In the genomic region with DNA sequence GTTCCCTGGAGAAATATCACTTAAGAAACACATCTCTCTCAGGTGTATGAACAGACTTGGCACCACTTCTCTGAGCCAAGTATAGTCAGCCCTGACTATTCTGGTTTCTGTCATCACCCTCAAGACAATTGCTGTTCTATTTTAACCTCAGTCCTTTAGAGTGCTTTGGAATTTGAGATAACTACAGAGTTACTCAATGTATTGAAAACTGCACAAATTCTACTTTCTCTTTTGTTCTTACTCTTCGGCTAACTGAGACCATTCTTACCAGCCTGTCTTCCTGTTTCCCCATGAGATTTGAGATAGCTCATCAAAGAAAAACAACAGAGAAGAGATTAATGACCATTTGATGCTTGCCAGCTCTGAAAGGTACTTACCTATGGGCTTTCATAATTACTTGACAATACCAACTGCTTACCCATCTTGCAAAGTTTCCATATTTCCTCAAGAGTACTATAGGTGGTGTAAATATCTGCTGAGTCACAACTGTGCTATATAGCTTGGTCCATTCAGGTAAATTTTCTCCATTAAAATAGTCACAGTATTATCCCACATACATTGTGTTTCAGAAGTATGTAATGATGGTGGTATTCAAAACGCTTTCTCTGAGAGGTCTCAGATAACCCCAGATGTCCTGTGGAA, we compare ENCODE assay signal across 17 cellular contexts.
DNase-seq lines count a peak whose midpoint lies in the region; ATAC-seq and TF ChIP-seq lines count a peak whose summit lies in the region.
"Had no signal": no experiment of that assay in that cellular context is flagged by ENCODE, and none has a peak within 500 bp of the region (broad histone marks: within the 10 kb centered on the region; RNA-seq: fewer than 3 reads in every experiment).

No MANE protein-coding gene starts in this region.

- H3K9me3 Mint-ChIP-seq in activated CD4-positive, alpha-beta memory T cell treated with anti-CD3 and anti-CD28 coated beads, Interleukin-2, amount 10 ng/mL, durations not matched to agents 7 days and 5 days, result no peaks in the 10 kb centered on the region
- H3K9me3 Mint-ChIP-seq: brain, type B pancreatic cell had no signal

- no peak overlapping the region for H3K4me3 Mint-ChIP-seq in activated CD4-positive, alpha-beta memory T cell treated with anti-CD3 and anti-CD28 coated beads, Interleukin-2, amount 10 ng/mL, durations not matched to agents 7 days and 5 days
- H3K4me3 Mint-ChIP-seq: activated T-cell treated with anti-CD3 and anti-CD28 coated beads, Interleukin-2, amount 50 U/mL, for 4 hours; brain; naive thymus-derived CD8-positive, alpha-beta T cell; type B pancreatic cell had no signal

- no peak overlapping the region for H3K4me3 ChIP-seq in fibroblast of pulmonary artery (replicated peaks; ENCODE audit: low read depth, low read length)
- H3K4me3 ChIP-seq: esophagus squamous epithelium had no signal

- no peaks in the 10 kb centered on the region for H3K4me1 Mint-ChIP-seq in activated CD4-positive, alpha-beta memory T cell treated with anti-CD3 and anti-CD28 coated beads, Interleukin-2, amount 10 ng/mL, durations not matched to agents 7 days and 5 days
- H3K4me1 Mint-ChIP-seq: naive thymus-derived CD8-positive, alpha-beta T cell had no signal

- no peaks in the 10 kb centered on the region for H3K36me3 Mint-ChIP-seq in activated CD4-positive, alpha-beta memory T cell treated with anti-CD3 and anti-CD28 coated beads, Interleukin-2, amount 10 ng/mL, durations not matched to agents 7 days and 5 days (ENCODE audit: low read depth)
- H3K36me3 Mint-ChIP-seq: brain, type B pancreatic cell had no signal

- no peak for TF ChIP-seq CTCF in fibroblast of pulmonary artery (IDR thresholded peaks at IDR 0.05; ENCODE audit: low read length, missing control alignments)

- CTCF ChIA-PET in activated CD4-positive, alpha-beta memory T cell treated with anti-CD3 and anti-CD28 coated beads, Interleukin-2, amount 10 ng/mL, durations not matched to agents 7 days and 5 days (lab: Charles Lee), result no interaction called here

- no peaks in the 10 kb centered on the region for H3K27me3 Mint-ChIP-seq in activated CD4-positive, alpha-beta memory T cell treated with anti-CD3 and anti-CD28 coated beads, Interleukin-2, amount 10 ng/mL, durations not matched to agents 7 days and 5 days
- H3K27me3 Mint-ChIP-seq: naive thymus-derived CD8-positive, alpha-beta T cell had no signal

- DNase-seq in fibroblast of pulmonary artery (ENCODE audit: low read depth), result peak; percentile 17
- no peak for DNase-seq in substantia nigra (lab: John Stamatoyannopoulos, UW)
- no peak for DNase-seq in hepatic stellate cell (ENCODE audit: low spot score)
- DNase-seq in stimulated activated CD4-positive, alpha-beta T cell treated with anti-CD3 and anti-CD28 coated beads, Interleukin-4, amount 100 ng/mL, for 4 hours, result no peak
- DNase-seq in activated CD4-positive, alpha-beta memory T cell treated with anti-CD3 and anti-CD28 coated beads, Interleukin-2, amount 10 ng/mL, durations not matched to agents 7 days and 5 days, result no peak
- DNase-seq: activated T-cell treated with anti-CD3 and anti-CD28 coated beads, Interleukin-2, amount 50 U/mL, for 4 hours; AML-193; esophagus squamous epithelium; naive thymus-derived CD8-positive, alpha-beta T cell; NCI-H446; SHP77 treated with DMSO at 0.1 percent for 48 hours had no signal

- H3K27ac Mint-ChIP-seq in activated CD4-positive, alpha-beta memory T cell treated with anti-CD3 and anti-CD28 coated beads, Interleukin-2, amount 10 ng/mL, durations not matched to agents 7 days and 5 days, result no peak overlapping the region
- H3K27ac Mint-ChIP-seq: brain; naive thymus-derived CD8-positive, alpha-beta T cell; type B pancreatic cell had no signal

- H3K27ac ChIP-seq in substantia nigra (ENCODE audit: low read depth, low read length, poor library complexity, severe bottlenecking), result no peak overlapping the region
- H3K27ac ChIP-seq: esophagus squamous epithelium, VCaP had no signal

- POLR2A ChIA-PET in activated CD4-positive, alpha-beta memory T cell treated with anti-CD3 and anti-CD28 coated beads, Interleukin-2, amount 10 ng/mL, durations not matched to agents 7 days and 5 days (lab: Charles Lee), result no interaction called here

- ATAC-seq in GM18498 (IDR thresholded peaks at IDR 0.05; ENCODE audit: unreplicated experiment), result peak; percentile 83
- peak; percentile 56 for ATAC-seq in GM19468 (IDR thresholded peaks at IDR 0.05; ENCODE audit: extremely low read depth, unreplicated experiment)
- ATAC-seq in HG03432 (IDR thresholded peaks at IDR 0.05; ENCODE audit: unreplicated experiment), result peak; percentile 93
- ATAC-seq: activated T-cell treated with anti-CD3 and anti-CD28 coated beads, Interleukin-2, amount 50 U/mL, for 4 hours; naive thymus-derived CD8-positive, alpha-beta T cell had no signal
